ENCODE assay signal across 1 cellular context in genomic region chr15:88543065-88543776, GRCh38.
TF ChIP-seq lines count a peak whose summit lies in the region.

No MANE protein-coding gene starts in this region.

TF ChIP-seq in HCT116, 20 proteins besides CTCF, POLR2A, EP300 and RAD21 (continued from another document):
- TF ChIP-seq REST (IDR thresholded peaks at IDR 0.05; ENCODE audit: low read depth) (no peak), CEBPB (IDR thresholded peaks at IDR 0.05; ENCODE audit: low read depth) (no peak), ZNF274 (IDR thresholded peaks at IDR 0.05; ENCODE audit: low read depth, low read length) (no peak), MAX (IDR thresholded peaks at IDR 0.05) (no peak), ZBTB33 (IDR thresholded peaks at IDR 0.05; ENCODE audit: extremely low read depth, insufficient replicate concordance, low read length) (no peak), SRF (IDR thresholded peaks at IDR 0.05; ENCODE audit: low read depth) (no peak), SP1 (IDR thresholded peaks at IDR 0.05; ENCODE audit: low read depth) (no peak), ATF3 (IDR thresholded peaks at IDR 0.05) (no peak)
